In genomic region chr1:152912900-152913299, GRCh38 we compare ENCODE assay signal across 1 cellular context.
TF ChIP-seq lines count a peak whose summit lies in the region.

No MANE protein-coding gene starts in this region.

TF ChIP-seq in GM12878, 131 proteins besides CTCF, POLR2A, EP300 and RAD21:
- no peak for TF ChIP-seq SUPT20H (IDR thresholded peaks at IDR 0.05; ENCODE audit: borderline replicate concordance, control insufficient read depth, low read depth, low read length)
- peak; percentile 39; the same call in 1 of the 2 replicates for TF ChIP-seq RUNX3 (IDR thresholded peaks at IDR 0.05; ENCODE audit: low read length)
